12 cellular contexts compared by ENCODE assay signal in the genomic region with DNA sequence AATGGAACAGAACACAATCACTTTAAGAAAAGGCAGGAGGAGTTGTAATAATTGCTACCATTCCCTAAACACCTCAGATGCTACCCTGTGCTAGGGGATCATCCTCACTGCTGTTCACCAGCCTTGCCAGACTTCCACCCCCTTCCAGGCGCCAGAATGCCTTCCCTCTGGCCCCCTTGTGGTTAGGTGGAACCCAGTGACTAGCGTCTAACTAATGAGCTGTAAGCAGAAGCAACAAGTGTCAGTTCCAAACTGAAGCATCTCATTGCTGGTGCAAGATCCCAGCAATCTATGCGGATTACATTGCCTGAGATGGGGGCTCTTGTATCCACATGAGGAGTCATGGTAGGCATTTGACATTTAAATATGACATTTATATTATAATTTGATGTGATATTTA.
A peak's percentile ranks its signal among the peaks of the same experiment; 100 is the strongest.
DNase-seq lines count a peak whose midpoint lies in the region; ATAC-seq and TF ChIP-seq lines count a peak whose summit lies in the region.
"Had no signal": no experiment of that assay in that cellular context is flagged by ENCODE, and none has a peak within 500 bp of the region (broad histone marks: within the 10 kb centered on the region; RNA-seq: fewer than 3 reads in every experiment).

No MANE protein-coding gene starts in this region.

- WGBS in mesendoderm (ENCODE audit: extremely low coverage, insufficient coverage, low lambda C conversion rate) = no CpG with 5 or more reads among the region's 3 CpGs

- TF ChIP-seq CTCF in HFFc6 (IDR thresholded peaks at IDR 0.05) (peak; percentile 57), astrocyte of the spinal cord (IDR thresholded peaks at IDR 0.05; ENCODE audit: low read depth, low read length) (peak; percentile 14)

- no peaks in the 10 kb centered on the region for H3K9me3 Mint-ChIP-seq in HFFc6
- H3K9me3 Mint-ChIP-seq: activated naive CD8-positive, alpha-beta T cell treated with anti-CD3 and anti-CD28 coated beads for 36 hours had no signal

- no peak overlapping the region for H3K4me3 Mint-ChIP-seq in HFFc6
- H3K4me3 Mint-ChIP-seq: activated naive CD8-positive, alpha-beta T cell treated with anti-CD3 and anti-CD28 coated beads for 36 hours; CD4-positive, alpha-beta memory T cell had no signal

- H2BK5ac ChIP-seq in mesendoderm (ENCODE audit: low read length) = no peak overlapping the region

- in situ Hi-C loops in astrocyte of the spinal cord (cut with HindIII; ENCODE audit: low sequenced_read_pairs) = no loop called here

- no peak overlapping the region for H3K27ac Mint-ChIP-seq in HFFc6
- H3K27ac Mint-ChIP-seq: activated naive CD8-positive, alpha-beta T cell treated with anti-CD3 and anti-CD28 coated beads for 36 hours; CD4-positive, alpha-beta memory T cell had no signal

- DNase-seq in EH (ENCODE audit: low read depth) (peak; percentile 11), HFFc6 (peak; percentile 1), astrocyte of the spinal cord (ENCODE audit: low read depth, low spot score) (no peak), mesendoderm (peak; percentile 71), NCI-H1694 treated with DMSO at 0.1 percent for 48 hours (lab: John Stamatoyannopoulos, UW) (no peak)
- DNase-seq: activated naive CD8-positive, alpha-beta T cell treated with anti-CD3 and anti-CD28 coated beads for 36 hours; CD4-positive, alpha-beta memory T cell; NCI-H2029 treated with DMSO at 0.1 percent for 48 hours had no signal

- H3K27me3 ChIP-seq in mesendoderm (ENCODE audit: insufficient read depth, low read length, poor library complexity) = no peaks in the 10 kb centered on the region
- H3K27me3 ChIP-seq: esophagus muscularis mucosa had no signal

- H3K4me1 ChIP-seq in mesendoderm (ENCODE audit: control insufficient read depth, low read depth, low read length) = no peaks in the 10 kb centered on the region

- H3K4me2 ChIP-seq in mesendoderm (ENCODE audit: low read length) = no peak overlapping the region

- H3K36me3 Mint-ChIP-seq in HFFc6 (ENCODE audit: low read depth) = no peaks in the 10 kb centered on the region
- H3K36me3 Mint-ChIP-seq: activated naive CD8-positive, alpha-beta T cell treated with anti-CD3 and anti-CD28 coated beads for 36 hours; CD4-positive, alpha-beta memory T cell had no signal

- H4K8ac ChIP-seq in mesendoderm (ENCODE audit: low read depth, low read length) = no peak overlapping the region

- H3K4ac ChIP-seq in mesendoderm (ENCODE audit: low read depth, low read length) = no peak overlapping the region

- H3K27ac ChIP-seq in mesendoderm (ENCODE audit: low read depth, low read length) = no peak overlapping the region
- H3K27ac ChIP-seq: esophagus muscularis mucosa, neutrophil had no signal

- ATAC-seq in GM21423 (IDR thresholded peaks at IDR 0.05; ENCODE audit: unreplicated experiment) (no peak), GM19351 (IDR thresholded peaks at IDR 0.05; ENCODE audit: unreplicated experiment) (no peak)

- H3K4me3 ChIP-seq in astrocyte of the spinal cord (ENCODE audit: low read depth, low read length) = no peak overlapping the region
- no peak overlapping the region for H3K4me3 ChIP-seq in mesendoderm (ENCODE audit: low read length)
- H3K4me3 ChIP-seq: esophagus muscularis mucosa had no signal

- H3K56ac ChIP-seq in mesendoderm (ENCODE audit: low read length) = no peak overlapping the region

- no peak overlapping the region for H2BK120ac ChIP-seq in mesendoderm (ENCODE audit: low read depth, low read length)

- no peak overlapping the region for H3K23ac ChIP-seq in mesendoderm (ENCODE audit: low read length)

- no peaks in the 10 kb centered on the region for H3K79me1 ChIP-seq in mesendoderm (ENCODE audit: low read length)

- H3K4me1 Mint-ChIP-seq in HFFc6 (ENCODE audit: low read depth) = peaks cover 18% of the 10 kb centered on the region

- no peak overlapping the region for H3K9ac ChIP-seq in mesendoderm (ENCODE audit: low read length)

- no peaks in the 10 kb centered on the region for H3K36me3 ChIP-seq in mesendoderm (ENCODE audit: control insufficient read depth, insufficient read depth, low read length)
- H3K36me3 ChIP-seq: esophagus muscularis mucosa, neutrophil had no signal

- H2BK15ac ChIP-seq in mesendoderm (replicated peaks; ENCODE audit: low read depth) = no peak overlapping the region

- H3K79me2 ChIP-seq in mesendoderm (ENCODE audit: control insufficient read depth, insufficient read depth, low read length) = no peaks in the 10 kb centered on the region

- no peak overlapping the region for H3K18ac ChIP-seq in mesendoderm (ENCODE audit: low read length)

- H4K5ac ChIP-seq in mesendoderm (ENCODE audit: low read length) = no peak overlapping the region

- peaks cover 20% of the 10 kb centered on the region for H3K27me3 Mint-ChIP-seq in HFFc6 (ENCODE audit: insufficient read depth)

- no peak overlapping the region for H2AK5ac ChIP-seq in mesendoderm (ENCODE audit: low read length)

Comparison
In these comparisons a context has a peak if more than half of its experiments do, and no peak if none do; other contexts are left out.
1. DNase-seq: peak in EH (single experiment), HFFc6 (single experiment) and mesendoderm (single experiment); none in astrocyte of the spinal cord (single experiment) and NCI-H1694 treated with DMSO at 0.1 percent for 48 hours (single experiment).